In the genomic region with DNA sequence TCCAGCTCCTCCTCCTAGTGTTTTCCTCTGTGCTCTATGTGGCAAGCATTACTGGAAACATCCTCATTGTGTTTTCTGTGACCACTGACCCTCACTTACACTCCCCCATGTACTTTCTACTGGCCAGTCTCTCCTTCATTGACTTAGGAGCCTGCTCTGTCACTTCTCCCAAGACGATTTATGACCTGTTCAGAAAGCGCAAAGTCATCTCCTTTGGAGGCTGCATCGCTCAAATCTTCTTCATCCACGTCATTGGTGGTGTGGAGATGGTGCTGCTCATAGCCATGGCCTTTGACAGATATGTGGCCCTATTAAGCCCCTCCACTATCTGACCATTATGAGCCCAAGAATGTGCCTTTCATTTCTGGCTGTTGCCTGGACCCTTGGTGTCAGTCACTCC, we compare ENCODE assay signal across 1 cellular context.
A peak's percentile ranks its signal among the peaks of the same experiment; 100 is the strongest.
DNase-seq lines count a peak whose midpoint lies in the region; ATAC-seq, FAIRE-seq and TF ChIP-seq lines count a peak whose summit lies in the region.
"Not testable (repeated sequence)": the region's sequence is repeated elsewhere in the genome, so short reads cannot be mapped to it uniquely, and the experiment has no call there.

No MANE protein-coding gene starts in this region.

- not testable (repeated sequence) for H3K4me1 ChIP-seq in K562 (replicated peaks in 1 of 2; ENCODE audit: control insufficient read depth in 2 of 2, insufficient read depth in 2 of 2, low read length in 2 of 2)

- not testable (repeated sequence) for TF ChIP-seq RAD21 in K562 (CRISPR knock-in tag; conservative IDR thresholded peaks at IDR 0.05 in 1 of 2, IDR thresholded peaks at IDR 0.05 in 1 of 2)

- in situ Hi-C loops in K562 (cut with MboI), result not testable (repeated sequence)

- H3K27me3 ChIP-seq in K562 (ENCODE audit: control insufficient read depth in 2 of 2, insufficient read depth in 2 of 2, low read length in 2 of 2), result not testable (repeated sequence)

- not testable (repeated sequence) for H3K4me2 ChIP-seq in K562 (ENCODE audit: insufficient read depth, low read length)

- TF ChIP-seq CTCF in K562 (IDR thresholded peaks at IDR 0.05 in 2 of 3, conservative IDR thresholded peaks at IDR 0.05 in 1 of 3; ENCODE audit: insufficient read depth in 2 of 3, low read depth in 1 of 3, low read length in 3 of 3), result not testable (repeated sequence)

- H2AFZ ChIP-seq in K562 (ENCODE audit: low read depth, low read length), result not testable (repeated sequence)

- H3K9me3 ChIP-seq in K562 (replicated peaks; ENCODE audit: control insufficient read depth, insufficient read depth, low read depth, low read length), result not testable (repeated sequence)

- ATAC-seq in K562, result not testable (repeated sequence)

- not testable (repeated sequence) for H4K20me1 ChIP-seq in K562 (replicated peaks; ENCODE audit: control insufficient read depth, insufficient read depth, low read length)

- not testable (repeated sequence) for FAIRE-seq in K562 (lab: Jason Lieb, UNC)

- not testable (repeated sequence) for TF ChIP-seq POLR2A in K562 (conservative IDR thresholded peaks at IDR 0.05)

- not testable (repeated sequence) for H3K9me1 ChIP-seq in K562 (ENCODE audit: control insufficient read depth, insufficient read depth, low read length)

- H3K36me3 ChIP-seq in K562 (ENCODE audit: control insufficient read depth, insufficient read depth, low read length), result not testable (repeated sequence)

- H3K4me3 ChIP-seq in K562, result not testable (repeated sequence)

- TF ChIP-seq EP300 in K562 (IDR thresholded peaks at IDR 0.05; ENCODE audit: low read length), result not testable (repeated sequence)

- not testable (repeated sequence) for H3K27ac ChIP-seq in K562 (ENCODE audit: extremely low read depth, low read depth, low read length)

- H3K79me2 ChIP-seq in K562 (ENCODE audit: control insufficient read depth, insufficient read depth, low read length), result not testable (repeated sequence)

- DNase-seq in K562 (ENCODE audit: extremely low read depth in 1 of 4, low spot score in 3 of 4), result not testable (repeated sequence)

- intact Hi-C loops in K562 (cut with micrococcal nuclease), result not testable (repeated sequence)

- H3K9ac ChIP-seq in K562 (ENCODE audit: insufficient read depth in 1 of 2, low read depth in 2 of 2, low read length in 2 of 2), result not testable (repeated sequence)

- CTCF ChIA-PET in K562 (lab: Yijun Ruan, JAX; ENCODE audit: low intra/inter-chr PET ratio), result not testable (repeated sequence)

- BruUV-seq in K562 (replicated peaks; lab: Mats Ljungman, UMichigan), result not testable (repeated sequence)

- POLR2A ChIA-PET in K562 (lab: Yijun Ruan, JAX), result not testable (repeated sequence)

- 0% methylated on average over 4 of the region's 4 CpGs for WGBS in K562 (ENCODE audit: insufficient coverage, low coverage, missing lambda C conversion rate)

TF ChIP-seq in K562, 482 proteins besides CTCF, POLR2A, EP300 and RAD21:
- TF ChIP-seq NFE2 (IDR thresholded peaks at IDR 0.05; ENCODE audit: low read depth) (peak; percentile 69), CREM (IDR thresholded peaks at IDR 0.05; ENCODE audit: low read depth) (0 out of 2 replicates have a peak, but pooled peaks have one; percentile 13), PBX2 (tag; conservative IDR thresholded peaks at IDR 0.05; ENCODE audit: low read depth) (peak; percentile 35; the same call in 1 of the 2 replicates), MAFF (IDR thresholded peaks at IDR 0.05; ENCODE audit: low read length) (0 out of 2 replicates have a peak, but pooled peaks have one; percentile 7), MEIS2 (IDR thresholded peaks at IDR 0.05; ENCODE audit: partially characterized antibody) (peak; percentile 59)
- not testable (repeated sequence) for TF ChIP-seq PBX2 (CRISPR knock-in tag; IDR thresholded peaks at IDR 0.05; ENCODE audit: low read depth)
- TF ChIP-seq, protein P1, sequence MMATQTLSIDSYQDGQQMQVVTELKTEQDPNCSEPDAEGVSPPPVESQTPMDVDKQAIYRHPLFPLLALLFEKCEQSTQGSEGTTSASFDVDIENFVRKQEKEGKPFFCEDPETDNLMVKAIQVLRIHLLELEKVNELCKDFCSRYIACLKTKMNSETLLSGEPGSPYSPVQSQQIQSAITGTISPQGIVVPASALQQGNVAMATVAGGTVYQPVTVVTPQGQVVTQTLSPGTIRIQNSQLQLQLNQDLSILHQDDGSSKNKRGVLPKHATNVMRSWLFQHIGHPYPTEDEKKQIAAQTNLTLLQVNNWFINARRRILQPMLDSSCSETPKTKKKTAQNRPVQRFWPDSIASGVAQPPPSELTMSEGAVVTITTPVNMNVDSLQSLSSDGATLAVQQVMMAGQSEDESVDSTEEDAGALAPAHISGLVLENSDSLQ (IDR thresholded peaks at IDR 0.05), result peak; percentile 71
